ENCODE assay signal across 21 cellular contexts in the genomic region with DNA sequence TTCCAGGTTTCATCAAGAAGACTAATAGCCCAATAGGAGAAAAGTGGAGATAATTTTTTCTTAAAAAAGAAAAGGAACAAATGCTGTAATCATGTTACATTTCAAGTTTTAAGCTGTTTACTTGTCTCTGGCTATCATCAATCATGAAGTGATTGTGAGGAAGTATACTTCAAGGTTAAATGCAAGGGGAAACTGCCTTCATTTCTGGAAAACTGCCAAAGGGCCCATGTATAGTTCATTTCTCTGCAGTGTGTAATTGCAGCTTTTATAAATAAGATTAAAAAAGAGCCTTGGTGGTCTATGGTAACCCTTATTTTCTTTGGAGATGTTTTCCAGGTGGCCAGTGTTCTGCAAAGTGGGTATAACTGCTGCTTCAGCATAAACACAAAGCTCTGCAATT.
"Had no signal": no experiment of that assay in that cellular context is flagged by ENCODE, and none has a peak within 500 bp of the region (broad histone marks: within the 10 kb centered on the region; RNA-seq: fewer than 3 reads in every experiment).

No MANE protein-coding gene starts in this region.

- H3K4me3 Mint-ChIP-seq: naive B cell, nephron progenitor cell had no signal

- H3K9me3 ChIP-seq: neutrophil, sigmoid colon, stomach, thoracic aorta, transverse colon had no signal

- H3K36me3 Mint-ChIP-seq: naive B cell had no signal

- H3K27ac Mint-ChIP-seq: naive B cell, nephron progenitor cell had no signal

- H3K9me3 Mint-ChIP-seq: nephron progenitor cell had no signal

- H3K36me3 ChIP-seq: neutrophil, sigmoid colon, stomach, thoracic aorta, transverse colon had no signal

- H3K27me3 ChIP-seq: dorsolateral prefrontal cortex, neutrophil, sigmoid colon, stomach, transverse colon had no signal

- H3K4me3 ChIP-seq: dorsolateral prefrontal cortex, sigmoid colon, skin epidermis, stomach, thoracic aorta, transverse colon had no signal

- H3K27me3 Mint-ChIP-seq: naive B cell had no signal

- H3K4me1 Mint-ChIP-seq: naive B cell had no signal

- ATAC-seq: left colon had no signal

- H3K27ac ChIP-seq: dorsolateral prefrontal cortex, neutrophil, sigmoid colon, skin epidermis, stomach, thoracic aorta, transverse colon had no signal

- H3K4me1 ChIP-seq: sigmoid colon, stomach, transverse colon had no signal

- DNase-seq: cortex of kidney; dorsolateral prefrontal cortex; effector CD8-positive, alpha-beta T cell; foreskin melanocyte; head of caudate nucleus; hippocampal formation; left colon; mesendoderm; naive B cell; nephron progenitor cell; posterior cingulate gyrus; sigmoid colon; stimulated activated CD4-positive, alpha-beta T cell treated with anti-CD3 and anti-CD28 coated beads, Interleukin-2, amount 100 ng/mL, for 24 hours; stimulated activated CD4-positive, alpha-beta T cell treated with anti-CD3 and anti-CD28 coated beads, Interleukin-4, amount 100 ng/mL, for 4 hours; stimulated activated naive CD4-positive, alpha-beta T cell; stomach; substantia nigra; transverse colon had no signal
